ENCODE assay signal across 10 cellular contexts in genomic region chr17:82914375-82914774, GRCh38.
DNase-seq lines count a peak whose midpoint lies in the region; ATAC-seq, FAIRE-seq and TF ChIP-seq lines count a peak whose summit lies in the region.
"Had no signal": no experiment of that assay in that cellular context is flagged by ENCODE, and none has a peak within 500 bp of the region (broad histone marks: within the 10 kb centered on the region; RNA-seq: fewer than 3 reads in every experiment).

No MANE protein-coding gene starts in this region.

- H3K9me3 ChIP-seq in RWPE2 (ENCODE audit: severe bottlenecking): no peaks in the 10 kb centered on the region
- H3K9me3 ChIP-seq in left ventricle myocardium inferior (replicated peaks): no peaks in the 10 kb centered on the region
- H3K9me3 ChIP-seq in thyroid gland: no peaks in the 10 kb centered on the region

- TF ChIP-seq CTCF in RWPE2 (IDR thresholded peaks at IDR 0.05; ENCODE audit: poor library complexity, severe bottlenecking) (peak; percentile 7), left ventricle myocardium inferior (IDR thresholded peaks at IDR 0.05; ENCODE audit: borderline replicate concordance) (peak; percentile 57), thyroid gland (IDR thresholded peaks at IDR 0.05) (peak in 5 of 6 experiments; percentile 29 to 70 (median 39))

- H3K27me3 ChIP-seq in RWPE2 (ENCODE audit: insufficient read depth, poor library complexity, severe bottlenecking) (no peaks in the 10 kb centered on the region), left ventricle myocardium inferior (ENCODE audit: low read depth) (no peaks in the 10 kb centered on the region), thyroid gland (no peaks in the 10 kb centered on the region)

- H3K4me1 ChIP-seq in RWPE2 (ENCODE audit: insufficient read depth, poor library complexity, severe bottlenecking): no peaks in the 10 kb centered on the region
- H3K4me1 ChIP-seq in left ventricle myocardium inferior: peaks cover 29% of the 10 kb centered on the region
- H3K4me1 ChIP-seq in thyroid gland: peaks cover 0 to 8% of the 10 kb centered on the region in 2 donors
- H3K4me1 ChIP-seq: parathyroid adenoma had no signal

- H3K27ac ChIP-seq in RWPE2 (ENCODE audit: poor library complexity, severe bottlenecking) (no peak overlapping the region), left ventricle myocardium inferior (replicated peaks) (peak overlapping the region; percentile 16), thyroid gland (no peak overlapping the region)
- H3K27ac ChIP-seq: parathyroid adenoma, WERI-Rb-1 had no signal

- DNase-seq in GM12891 (ENCODE audit: insufficient read length, low spot score) (peak; percentile 75), RWPE2 (ENCODE audit: low spot score) (no peak), left ventricle myocardium inferior (peak; percentile 56), thyroid gland (peak; percentile 33 to 71), NCI-H2081 treated with DMSO at 0.1 percent for 48 hours (lab: John Stamatoyannopoulos, UW) (no peak), kidney tubule cell (ENCODE audit: low spot score) (no peak)
- DNase-seq: MV-4-11 had no signal

- H3K36me3 ChIP-seq in RWPE2 (ENCODE audit: low read depth) (peaks cover 12% of the 10 kb centered on the region; the same call in 1 of the 2 replicates), left ventricle myocardium inferior (peaks cover 9% of the 10 kb centered on the region), thyroid gland (no peaks in the 10 kb centered on the region)

- intact Hi-C loops in left ventricle myocardium inferior (cut with micrococcal nuclease) (no loop called here), thyroid gland (cut with DNase I) (no loop called here)

- TF ChIP-seq POLR2A in GM12891 (IDR thresholded peaks at IDR 0.05; ENCODE audit: low read depth, low read length) (no peak), thyroid gland (IDR thresholded peaks at IDR 0.05) (no peak)

- WGBS in thyroid gland, 2 donors: 53 to 76% methylated on average over 14 to 18 of the region's 19 CpGs

- peak; percentile 91 for FAIRE-seq in GM12891 (lab: Jason Lieb, UNC)

- H3K4me3 ChIP-seq in RWPE2 (ENCODE audit: severe bottlenecking): no peak overlapping the region
- H3K4me3 ChIP-seq in left ventricle myocardium inferior: no peak overlapping the region
- H3K4me3 ChIP-seq in thyroid gland (replicated peaks in 1 of 3): no peak overlapping the region

- peak; percentile 32; the same call in 2 of the 3 replicates for ATAC-seq in RWPE2 (ENCODE audit: low read depth)
- ATAC-seq in GM21515 (IDR thresholded peaks at IDR 0.05; ENCODE audit: unreplicated experiment): no peak

TF ChIP-seq in GM12891, 5 proteins besides CTCF, POLR2A, EP300 and RAD21:
- TF ChIP-seq PAX5 (IDR thresholded peaks at IDR 0.05; ENCODE audit: insufficient read depth, low read length, severe bottlenecking) (no peak), SPI1 (IDR thresholded peaks at IDR 0.05; ENCODE audit: low read depth, low read length) (no peak), POU2F2 (IDR thresholded peaks at IDR 0.05; ENCODE audit: low read depth, low read length) (no peak), TAF1 (IDR thresholded peaks at IDR 0.05; ENCODE audit: low read depth, low read length) (no peak), POLR2AphosphoS5 (IDR thresholded peaks at IDR 0.05; ENCODE audit: low read depth, low read length) (no peak)

Comparison
In these comparisons a context has a peak if more than half of its experiments do, and no peak if none do; other contexts are left out.
1. DNase-seq: peak in GM12891 (single experiment), left ventricle myocardium inferior (single experiment) and thyroid gland (2 of 2); none in RWPE2 (single experiment), NCI-H2081 treated with DMSO at 0.1 percent for 48 hours (single experiment) and kidney tubule cell (single experiment).
2. CTCF ChIP-seq: peak in every context shown above with its lines; median percentile 57 in left ventricle myocardium inferior; 39 in thyroid gland; 7 in RWPE2.